18 cellular contexts compared by ENCODE assay signal in the genomic region with DNA sequence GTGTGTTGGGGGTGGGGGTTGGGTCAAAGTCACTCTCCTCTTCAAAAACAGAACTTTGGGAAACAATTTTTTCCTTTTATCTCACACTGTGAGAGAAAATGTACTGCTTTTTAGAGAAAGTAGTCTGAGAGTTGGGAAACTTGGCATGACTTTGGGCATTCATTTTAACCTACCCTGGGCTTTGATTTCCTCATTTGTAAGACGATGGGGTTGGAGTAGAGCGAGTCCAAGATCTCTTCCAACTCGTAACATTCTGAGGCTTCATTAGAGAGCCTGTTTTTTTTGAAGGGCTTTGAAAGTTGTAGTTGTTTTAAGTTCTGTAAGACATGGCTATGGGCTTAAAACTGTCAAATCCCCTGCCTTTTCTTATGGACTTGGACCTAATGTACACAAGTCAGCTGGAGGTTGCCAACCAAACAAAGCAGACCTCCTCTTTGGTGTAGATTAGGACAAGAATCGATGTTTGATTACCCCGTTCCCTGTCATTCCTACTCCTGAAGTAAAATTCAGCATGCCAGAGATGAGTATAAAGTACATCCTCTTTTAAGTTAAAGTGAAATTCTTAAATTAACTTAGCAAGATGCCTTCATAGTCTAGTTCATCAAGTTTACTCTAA. TPM values are rescaled to one million over a fixed set of nuclear protein-coding genes. Genes with fewer than 3 reads are reported as not detected.
DNase-seq lines count a peak whose midpoint lies in the region; ATAC-seq and TF ChIP-seq lines count a peak whose summit lies in the region.
"Had no signal": no experiment of that assay in that cellular context is flagged by ENCODE, and none has a peak within 500 bp of the region (broad histone marks: within the 10 kb centered on the region; RNA-seq: fewer than 3 reads in every experiment).

No MANE protein-coding gene starts in this region.

- H3K4me3 ChIP-seq in BLaER1 (no peak overlapping the region), endodermal cell (ENCODE audit: low read length) (peak overlapping the region; percentile 42), upper lobe of left lung (no peak overlapping the region)
- H3K4me3 ChIP-seq: cardiac muscle cell had no signal

- H3K36me3 Mint-ChIP-seq in endodermal cell (ENCODE audit: low read depth): peaks cover 2% of the 10 kb centered on the region

- H3K4me3 Mint-ChIP-seq in endodermal cell: no peak overlapping the region
- no peak overlapping the region for H3K4me3 Mint-ChIP-seq in stimulated activated naive CD8-positive, alpha-beta T cell treated with anti-CD3 and anti-CD28 coated beads, Interleukin-15, amount 100 ng/mL, for 72 hours
- H3K4me3 Mint-ChIP-seq: HFFc6 had no signal

- H3K27me3 Mint-ChIP-seq in endodermal cell (ENCODE audit: insufficient read depth): no peaks in the 10 kb centered on the region
- no peaks in the 10 kb centered on the region for H3K27me3 Mint-ChIP-seq in stimulated activated naive CD8-positive, alpha-beta T cell treated with anti-CD3 and anti-CD28 coated beads, Interleukin-15, amount 100 ng/mL, for 72 hours

- H3K36me3 ChIP-seq in BLaER1 (peaks cover 23% of the 10 kb centered on the region), endodermal cell (ENCODE audit: control insufficient read depth, insufficient read depth, low read length) (no peaks in the 10 kb centered on the region), upper lobe of left lung (no peaks in the 10 kb centered on the region)
- H3K36me3 ChIP-seq: cardiac muscle cell had no signal

- no peak for TF ChIP-seq POLR2A in upper lobe of left lung (IDR thresholded peaks at IDR 0.05)

- ATAC-seq in omental fat pad (ENCODE audit: low FRiP score): peak; percentile 73
- no peak for ATAC-seq in stimulated activated naive CD8-positive, alpha-beta T cell treated with anti-CD3 and anti-CD28 coated beads, Interleukin-15, amount 100 ng/mL, for 72 hours
- no peak for ATAC-seq in HG02852 (IDR thresholded peaks at IDR 0.05; ENCODE audit: unreplicated experiment)
- ATAC-seq in upper lobe of left lung (ENCODE audit: low FRiP score in 2 of 2): no peak
- ATAC-seq: foreskin keratinocyte had no signal

- H3K4me1 Mint-ChIP-seq in endodermal cell: peaks cover 44% of the 10 kb centered on the region
- H3K4me1 Mint-ChIP-seq in stimulated activated naive CD8-positive, alpha-beta T cell treated with anti-CD3 and anti-CD28 coated beads, Interleukin-15, amount 100 ng/mL, for 72 hours: peaks cover 37% of the 10 kb centered on the region

- WGBS in endodermal cell (ENCODE audit: insufficient coverage in 1 of 2, insufficient read length in 1 of 2), 2 experiments: 43 to 74% methylated on average over 3 to 5 of the region's 5 CpGs
- 69 to 82% methylated on average over 5 of the region's 5 CpGs for WGBS in upper lobe of left lung, 2 donors

- H3K4me1 ChIP-seq in BLaER1 (peaks cover 75% of the 10 kb centered on the region), endodermal cell (ENCODE audit: control insufficient read depth, insufficient read depth, low read length) (peaks cover 3% of the 10 kb centered on the region), upper lobe of left lung (peaks cover 5 to 18% (median 11%) of the 10 kb centered on the region in 4 donors)

- H3K27ac ChIP-seq in BLaER1 (no peak overlapping the region), endodermal cell (ENCODE audit: low read depth, low read length) (no peak overlapping the region), upper lobe of left lung (no peak overlapping the region)
- H3K27ac ChIP-seq: cardiac muscle cell, foreskin keratinocyte had no signal

- H3K9ac ChIP-seq in BLaER1 (0 out of 2 replicates have a peak overlapping the region, but pooled peaks have one; percentile 1), endodermal cell (ENCODE audit: extremely low read depth, low read length, poor library complexity, severe bottlenecking) (no peak overlapping the region)

- H3K27me3 ChIP-seq in BLaER1 (no peaks in the 10 kb centered on the region), endodermal cell (ENCODE audit: control insufficient read depth, insufficient read depth, low read length, poor library complexity, severe bottlenecking) (no peaks in the 10 kb centered on the region), upper lobe of left lung (no peaks in the 10 kb centered on the region)
- H3K27me3 ChIP-seq: cardiac muscle cell, foreskin keratinocyte had no signal

- no peak for TF ChIP-seq CTCF in endodermal cell (conservative IDR thresholded peaks at IDR 0.05)
- no peak for TF ChIP-seq CTCF in omental fat pad (IDR thresholded peaks at IDR 0.05)
- TF ChIP-seq CTCF in upper lobe of left lung (IDR thresholded peaks at IDR 0.05): no peak

- H3K4me2 ChIP-seq in BLaER1: peak overlapping the region; percentile 93

- no peaks in the 10 kb centered on the region for H3K9me3 Mint-ChIP-seq in endodermal cell
- no peaks in the 10 kb centered on the region for H3K9me3 Mint-ChIP-seq in stimulated activated naive CD8-positive, alpha-beta T cell treated with anti-CD3 and anti-CD28 coated beads, Interleukin-15, amount 100 ng/mL, for 72 hours
- H3K9me3 Mint-ChIP-seq: HFFc6 had no signal

- no peak for TF ChIP-seq EP300 in upper lobe of left lung (IDR thresholded peaks at IDR 0.05)

- DNase-seq in OCI-M1 (lab: John Stamatoyannopoulos, UW) (peak; percentile 11), endodermal cell (no peak), omental fat pad (ENCODE audit: low spot score) (no peak), SKM-1 (lab: John Stamatoyannopoulos, UW; ENCODE audit: unreplicated experiment) (no peak), upper lobe of left lung (no peak)
- no peak for DNase-seq in stimulated activated naive CD8-positive, alpha-beta T cell treated with anti-CD3 and anti-CD28 coated beads, Interleukin-15, amount 100 ng/mL, for 72 hours
- DNase-seq: activated naive CD4-positive, alpha-beta T cell treated with anti-CD3 and anti-CD28 coated beads, Interleukin-2, amount 50 U/mL, for 16 hours; activated T-cell treated with anti-CD3 and anti-CD28 coated beads for 4 hours; COR-L47; foreskin keratinocyte; HFFc6; KG1; NCI-H1417 treated with DMSO at 0.1 percent for 48 hours; NCI-H345; SHP77 treated with DMSO at 0.1 percent for 48 hours had no signal

- no peak overlapping the region for H3K27ac Mint-ChIP-seq in endodermal cell
- no peak overlapping the region for H3K27ac Mint-ChIP-seq in stimulated activated naive CD8-positive, alpha-beta T cell treated with anti-CD3 and anti-CD28 coated beads, Interleukin-15, amount 100 ng/mL, for 72 hours
- H3K27ac Mint-ChIP-seq: HFFc6 had no signal

- H4K20me1 ChIP-seq in BLaER1: peaks cover 69% of the 10 kb centered on the region

- H3K9me3 ChIP-seq in BLaER1 (peaks cover 18% of the 10 kb centered on the region), endodermal cell (ENCODE audit: control insufficient read depth, low read length) (no peaks in the 10 kb centered on the region), upper lobe of left lung (no peaks in the 10 kb centered on the region)

RNA-seq across cellular contexts. Expression of a gene that starts 8.4 kb away (rescaled TPM):
- total RNA-seq in endodermal cell: 10 to 100 TPM; 19.8 to 28.1 TPM
- polyA plus RNA-seq in endodermal cell (2013, experiment 1 of 2): 18.1 TPM
- 16.0 TPM for polyA plus RNA-seq in endodermal cell (2013, experiment 2 of 2)
- total RNA-seq in omental fat pad: 10 to 100 TPM in 2 of 4 donors, 1 to 10 TPM in 2; 6.3 to 18.0 (median 10.4) TPM
- total RNA-seq in upper lobe of left lung: 10 to 100 TPM in 4 of 6 donors, 1 to 10 TPM in 2; 8.2 to 15.5 (median 13.2) TPM
